Comparison of ENCODE assay signal across 26 cellular contexts in genomic region chr5:97074859-97075489, GRCh38.
"Had no signal": no experiment of that assay in that cellular context is flagged by ENCODE, and none has a peak within 500 bp of the region (broad histone marks: within the 10 kb centered on the region; RNA-seq: fewer than 3 reads in every experiment).

No MANE protein-coding gene starts in this region.

- H3K4me3 Mint-ChIP-seq: activated naive CD8-positive, alpha-beta T cell treated with anti-CD3 and anti-CD28 coated beads for 36 hours; brain; natural killer cell; stimulated activated effector memory CD8-positive, alpha-beta T cell treated with anti-CD3 and anti-CD28 coated beads, Interleukin-12 subunit alpha, Interleukin-12 subunit beta, amount 100 ng/mL, for 72 hours had no signal

- ATAC-seq: activated CD4-positive, CD25-positive, alpha-beta regulatory T cell treated with anti-CD3 and anti-CD28 coated beads, Interleukin-2, amount 50 U/mL, for 24 hours; gastrocnemius medialis; left ventricle myocardium superior; natural killer cell; right lobe of liver; stimulated activated effector memory CD8-positive, alpha-beta T cell treated with anti-CD3 and anti-CD28 coated beads, Interleukin-12 subunit alpha, Interleukin-12 subunit beta, amount 100 ng/mL, for 72 hours had no signal

- H3K27me3 ChIP-seq: adrenal gland, cardiac muscle cell, colonic mucosa, dorsolateral prefrontal cortex, gastrocnemius medialis, right lobe of liver, suprapubic skin, uterus had no signal

- FAIRE-seq: islet of Langerhans had no signal

- DNase-seq: activated CD4-positive, alpha-beta T cell treated with anti-CD3 and anti-CD28 coated beads for 48 hours; activated CD4-positive, alpha-beta T cell treated with anti-CD3 and anti-CD28 coated beads, Interleukin-2, amount 50 U/mL, for 48 hours; activated CD8-positive, alpha-beta memory T cell treated with anti-CD3 and anti-CD28 coated beads for 24 hours; activated effector memory CD4-positive, alpha-beta T cell treated with Interleukin-2 at 50 U/mL for 16 hours; activated naive CD4-positive, alpha-beta T cell treated with Interleukin-2 at 50 U/mL for 16 hours; activated naive CD8-positive, alpha-beta T cell treated with anti-CD3 and anti-CD28 coated beads for 36 hours; adrenal gland; aorta; cerebellar nuclear complex; colonic mucosa; dorsolateral prefrontal cortex; effector memory CD4-positive, alpha-beta T cell; gastrocnemius medialis; glutamatergic neuron; left ventricle myocardium superior; midbrain; natural killer cell; right lobe of liver; stimulated activated CD4-positive, alpha-beta T cell treated with anti-CD3 and anti-CD28 coated beads, Interleukin-4, amount 100 ng/mL, for 24 hours; uterus had no signal

- H3K9me3 ChIP-seq: adrenal gland, colonic mucosa, gastrocnemius medialis, right lobe of liver, suprapubic skin, uterus had no signal

- H3K4me1 ChIP-seq: adrenal gland, colonic mucosa, gastrocnemius medialis, right lobe of liver had no signal

- H3K27ac Mint-ChIP-seq: activated naive CD8-positive, alpha-beta T cell treated with anti-CD3 and anti-CD28 coated beads for 36 hours; brain; natural killer cell; stimulated activated effector memory CD8-positive, alpha-beta T cell treated with anti-CD3 and anti-CD28 coated beads, Interleukin-12 subunit alpha, Interleukin-12 subunit beta, amount 100 ng/mL, for 72 hours had no signal

- H3K36me3 ChIP-seq: adrenal gland, cardiac muscle cell, colonic mucosa, gastrocnemius medialis, right lobe of liver, suprapubic skin, uterus had no signal

- H3K4me3 ChIP-seq: adrenal gland, cardiac muscle cell, colonic mucosa, dorsolateral prefrontal cortex, gastrocnemius medialis, right lobe of liver, suprapubic skin, uterus had no signal

- H3K9me3 Mint-ChIP-seq: activated naive CD8-positive, alpha-beta T cell treated with anti-CD3 and anti-CD28 coated beads for 36 hours; brain; natural killer cell; stimulated activated effector memory CD8-positive, alpha-beta T cell treated with anti-CD3 and anti-CD28 coated beads, Interleukin-12 subunit alpha, Interleukin-12 subunit beta, amount 100 ng/mL, for 72 hours had no signal

- H3K36me3 Mint-ChIP-seq: activated naive CD8-positive, alpha-beta T cell treated with anti-CD3 and anti-CD28 coated beads for 36 hours; brain; natural killer cell; stimulated activated effector memory CD8-positive, alpha-beta T cell treated with anti-CD3 and anti-CD28 coated beads, Interleukin-12 subunit alpha, Interleukin-12 subunit beta, amount 100 ng/mL, for 72 hours had no signal

- H3K27ac ChIP-seq: adrenal gland, cardiac muscle cell, colonic mucosa, dorsolateral prefrontal cortex, gastrocnemius medialis, right lobe of liver, suprapubic skin, uterus had no signal
